Comparison of ENCODE assay signal across 17 cellular contexts in genomic region chr21:34924194-34924593, GRCh38.
DNase-seq lines count a peak whose midpoint lies in the region; ATAC-seq and TF ChIP-seq lines count a peak whose summit lies in the region.
"Had no signal": no experiment of that assay in that cellular context is flagged by ENCODE, and none has a peak within 500 bp of the region (broad histone marks: within the 10 kb centered on the region; RNA-seq: fewer than 3 reads in every experiment).

No MANE protein-coding gene starts in this region.

- CTCF ChIA-PET in PC-3 (lab: Charles Lee), result interaction anchor here (0.6 kb wide), 1 partner anchor 31 kb away, joined by 4 read pairs; no protein-coding TSS in a partner anchor

- H3K27me3 Mint-ChIP-seq in stimulated activated naive CD8-positive, alpha-beta T cell treated with anti-CD3 and anti-CD28 coated beads, Interleukin-15, Interleukin-2, amounts not matched to agents 100 ng/mL and 50 ng/mL, for 24 hours, result no peaks in the 10 kb centered on the region
- H3K27me3 Mint-ChIP-seq in memory B cell (no peaks in the 10 kb centered on the region), type B pancreatic cell (peaks cover 2% of the 10 kb centered on the region)

- H3K4me3 Mint-ChIP-seq in stimulated activated naive CD8-positive, alpha-beta T cell treated with anti-CD3 and anti-CD28 coated beads, Interleukin-15, Interleukin-2, amounts not matched to agents 100 ng/mL and 50 ng/mL, for 24 hours, result no peak overlapping the region
- no peak overlapping the region for H3K4me3 Mint-ChIP-seq in memory B cell
- no peak overlapping the region for H3K4me3 Mint-ChIP-seq in type B pancreatic cell

- H3K9me3 ChIP-seq in KOPT-K1 (ENCODE audit: insufficient read depth, low read length, poor library complexity, severe bottlenecking), result no peaks in the 10 kb centered on the region
- H3K9me3 ChIP-seq in PC-3 (ENCODE audit: low read length), result no peaks in the 10 kb centered on the region

- peak overlapping the region; percentile 57 for H3K27ac Mint-ChIP-seq in stimulated activated naive CD8-positive, alpha-beta T cell treated with anti-CD3 and anti-CD28 coated beads, Interleukin-15, Interleukin-2, amounts not matched to agents 100 ng/mL and 50 ng/mL, for 24 hours
- H3K27ac Mint-ChIP-seq in memory B cell (peak overlapping the region; percentile 82), type B pancreatic cell (no peak overlapping the region)

- H3K9me3 Mint-ChIP-seq in stimulated activated naive CD8-positive, alpha-beta T cell treated with anti-CD3 and anti-CD28 coated beads, Interleukin-15, Interleukin-2, amounts not matched to agents 100 ng/mL and 50 ng/mL, for 24 hours, result peaks cover 9% of the 10 kb centered on the region
- H3K9me3 Mint-ChIP-seq in memory B cell, result no peaks in the 10 kb centered on the region
- no peaks in the 10 kb centered on the region for H3K9me3 Mint-ChIP-seq in type B pancreatic cell

- no peak for DNase-seq in stimulated activated naive CD8-positive, alpha-beta T cell treated with anti-CD3 and anti-CD28 coated beads, Interleukin-15, Interleukin-2, amounts not matched to agents 100 U/mL and 50 U/mL, for 24 hours
- no peak for DNase-seq in memory B cell (ENCODE audit: low spot score in 2 of 2)
- no peak for DNase-seq in NCI-H1436 treated with DMSO at 0.1 percent for 48 hours (lab: John Stamatoyannopoulos, UW)
- DNase-seq in PC-3, result no peak
- no peak for DNase-seq in type B pancreatic cell (ENCODE audit: extremely low spot score, unreplicated experiment)
- DNase-seq: GDM1, GOT3, KG1, NCI-H1048, NCI-H146, NCI-H2081, NCI-H510A, NCI-H774, PC-9 had no signal

- H3K27me3 ChIP-seq in PC-3 (ENCODE audit: low read length), result no peaks in the 10 kb centered on the region

- peak overlapping the region; percentile 75 for H3K27ac ChIP-seq in KOPT-K1 (ENCODE audit: low read depth, low read length, poor library complexity, severe bottlenecking)
- no peak overlapping the region for H3K27ac ChIP-seq in PC-3 (ENCODE audit: low read length)
- H3K27ac ChIP-seq: PC-9 had no signal

- H4K20me1 ChIP-seq in PC-3 (ENCODE audit: low read length), result no peaks in the 10 kb centered on the region

- H3F3A ChIP-seq in PC-3 (ENCODE audit: low read length, unreplicated experiment), result no peaks in the 10 kb centered on the region

- peaks cover 72% of the 10 kb centered on the region for H3K36me3 ChIP-seq in KOPT-K1 (ENCODE audit: insufficient read depth, low read length)
- 0 out of 2 replicates have a peak, but pooled peaks cover 4% of the 10 kb centered on the region for H3K36me3 ChIP-seq in PC-3 (ENCODE audit: low read depth, low read length)

- H3K9ac ChIP-seq in PC-3 (ENCODE audit: low read length), result no peak overlapping the region

- no peaks in the 10 kb centered on the region for H3K79me2 ChIP-seq in PC-3 (ENCODE audit: low read length)

- H3K9me2 ChIP-seq in PC-3 (replicated peaks; ENCODE audit: low read length), result no peaks in the 10 kb centered on the region

- no peak overlapping the region for H2AFZ ChIP-seq in PC-3 (ENCODE audit: low read length)
- H2AFZ ChIP-seq: PC-9 had no signal

- H3K4me1 ChIP-seq in PC-3 (ENCODE audit: insufficient read depth, low read length), result peaks cover 8% of the 10 kb centered on the region; the same call in 1 of the 2 replicates

- H3K4me1 Mint-ChIP-seq in stimulated activated naive CD8-positive, alpha-beta T cell treated with anti-CD3 and anti-CD28 coated beads, Interleukin-15, Interleukin-2, amounts not matched to agents 100 ng/mL and 50 ng/mL, for 24 hours (ENCODE audit: low read depth), result peaks cover 89% of the 10 kb centered on the region
- H3K4me1 Mint-ChIP-seq in memory B cell, result peaks cover 45% of the 10 kb centered on the region
- no peaks in the 10 kb centered on the region for H3K4me1 Mint-ChIP-seq in type B pancreatic cell (ENCODE audit: unreplicated experiment)

- no peak overlapping the region for H3K4me2 ChIP-seq in PC-3 (ENCODE audit: low read length)
- H3K4me2 ChIP-seq: PC-9 had no signal

- H3K36me3 Mint-ChIP-seq in stimulated activated naive CD8-positive, alpha-beta T cell treated with anti-CD3 and anti-CD28 coated beads, Interleukin-15, Interleukin-2, amounts not matched to agents 100 ng/mL and 50 ng/mL, for 24 hours (ENCODE audit: low read depth), result peaks cover 24% of the 10 kb centered on the region
- H3K36me3 Mint-ChIP-seq in memory B cell, result peaks cover 20% of the 10 kb centered on the region
- no peaks in the 10 kb centered on the region for H3K36me3 Mint-ChIP-seq in type B pancreatic cell

- BruUV-seq in PC-3 (replicated peaks; lab: Mats Ljungman, UMichigan), result no TSS peak

- POLR2A ChIA-PET in PC-3 (lab: Charles Lee; ENCODE audit: unreplicated experiment), result no interaction called here

- no peak for ATAC-seq in stimulated activated naive CD8-positive, alpha-beta T cell treated with anti-CD3 and anti-CD28 coated beads, Interleukin-15, Interleukin-2, amounts not matched to agents 100 U/mL and 50 U/mL, for 24 hours
- ATAC-seq in memory B cell (ENCODE audit: low read depth) (no peak), PC-3 (no peak)
- ATAC-seq: GM12878 had no signal

- H3K4me3 ChIP-seq in PC-3 (ENCODE audit: low read length), result no peak overlapping the region
- H3K4me3 ChIP-seq: GM12878, PC-9 had no signal

- intact Hi-C loops in PC-3 (cut with micrococcal nuclease), result no loop called here

- TF ChIP-seq CTCF in PC-3 (conservative IDR thresholded peaks at IDR 0.05; ENCODE audit: low read depth, low read length), result no peak
- no peak for TF ChIP-seq CTCF in type B pancreatic cell (conservative IDR thresholded peaks at IDR 0.05)
